In the genomic region with DNA sequence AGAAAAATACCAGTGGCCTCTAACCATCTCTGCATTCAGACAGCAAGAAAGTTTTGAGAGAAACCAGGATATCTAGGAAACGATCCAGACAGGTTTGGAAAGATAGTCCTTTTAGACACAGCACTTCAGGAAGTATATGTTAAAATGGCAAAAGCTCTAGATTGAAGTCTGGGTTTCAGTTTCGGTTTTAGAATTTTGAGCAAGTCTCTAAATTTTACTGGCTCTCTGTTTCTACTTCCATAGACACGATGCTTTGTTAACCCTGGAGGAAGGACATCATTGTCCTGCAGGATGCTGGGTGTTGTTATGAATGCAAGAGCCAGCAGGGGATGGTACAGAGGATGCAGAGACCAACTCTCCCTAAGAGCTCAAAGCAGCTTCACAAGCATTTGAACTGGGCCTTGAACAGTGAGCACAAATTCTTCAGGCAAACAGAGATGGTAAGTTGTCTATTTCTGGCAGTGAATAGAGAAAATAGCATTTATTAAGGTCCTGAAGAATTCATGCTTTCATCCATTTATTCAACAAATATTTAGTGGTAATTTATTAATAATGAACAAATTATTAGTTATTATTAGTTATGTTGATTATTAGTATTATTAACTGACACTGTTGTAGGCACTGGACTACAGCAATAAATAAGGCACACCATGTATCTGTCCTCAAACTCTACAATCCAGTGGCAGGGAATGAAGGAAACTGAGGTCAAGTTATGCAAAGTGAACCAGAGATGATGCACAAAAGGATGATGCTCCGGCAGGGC, we compare ENCODE assay signal across 11 cellular contexts.
DNase-seq lines count a peak whose midpoint lies in the region; ATAC-seq, FAIRE-seq and TF ChIP-seq lines count a peak whose summit lies in the region.
"Had no signal": no experiment of that assay in that cellular context is flagged by ENCODE, and none has a peak within 500 bp of the region (broad histone marks: within the 10 kb centered on the region; RNA-seq: fewer than 3 reads in every experiment).

No MANE protein-coding gene starts in this region.

- peak overlapping the region; percentile 29; the same call in 1 of the 2 replicates for H3K4me3 Mint-ChIP-seq in HFFc6
- no peak overlapping the region for H3K4me3 Mint-ChIP-seq in WTC11
- H3K4me3 Mint-ChIP-seq: stimulated activated effector memory CD8-positive, alpha-beta T cell treated with anti-CD3 and anti-CD28 coated beads, Interleukin-12 subunit alpha, Interleukin-12 subunit beta, amount 100 ng/mL, for 72 hours had no signal

- H3K79me2 ChIP-seq in HepG2 (ENCODE audit: insufficient read depth, low read length), result no peaks in the 10 kb centered on the region

- BruUV-seq in HepG2 (replicated peaks; lab: Mats Ljungman, UMichigan), result no TSS peak

- TF ChIP-seq CTCF in HFFc6 (IDR thresholded peaks at IDR 0.05) (peak; percentile 44; the same call in 1 of the 2 replicates), WTC11 (IDR thresholded peaks at IDR 0.05) (no peak), HepG2 (CRISPR knock-in tag; IDR thresholded peaks at IDR 0.05) (peak; percentile 25; the same call in 1 of the 2 replicates), tibial artery (IDR thresholded peaks at IDR 0.05) (no peak), GM10266 (IDR thresholded peaks at IDR 0.05; ENCODE audit: control insufficient read depth, insufficient read depth, low read depth, missing control alignments) (no peak)

- TF ChIP-seq POLR2A in HepG2 (IDR thresholded peaks at IDR 0.05; ENCODE audit: insufficient read depth in 1 of 2, low read depth in 2 of 2, low read length in 2 of 2), result no peak

- H3K27me3 ChIP-seq in BLaER1 (no peaks in the 10 kb centered on the region), HepG2 (ENCODE audit: control insufficient read depth in 1 of 2, insufficient read depth in 2 of 2, low read length in 2 of 2) (no peaks in the 10 kb centered on the region; a peak in 1 of 5 replicates), tibial artery (no peaks in the 10 kb centered on the region)

- ATAC-seq in WTC11, result no peak; the same call in 1 of the 2 replicates
- ATAC-seq in HepG2, result peak; percentile 78
- no peak for ATAC-seq in GM21390 (IDR thresholded peaks at IDR 0.05; ENCODE audit: unreplicated experiment)
- ATAC-seq: stimulated activated effector memory CD8-positive, alpha-beta T cell treated with anti-CD3 and anti-CD28 coated beads, Interleukin-12 subunit alpha, Interleukin-12 subunit beta, amount 100 ng/mL, for 72 hours had no signal

- WGBS in HepG2 (ENCODE audit: low lambda C conversion rate), result 39% methylated on average over 4 of the region's 4 CpGs

- H3K4me1 Mint-ChIP-seq in HFFc6 (ENCODE audit: low read depth) (peaks cover 19% of the 10 kb centered on the region; the same call in 1 of the 2 replicates), WTC11 (peaks cover 42% of the 10 kb centered on the region)

- POLR2A ChIA-PET in WTC11 (lab: Charles Lee) (no interaction called here), HepG2 (lab: Yijun Ruan, JAX) (interaction anchor here (0.6 kb wide), 1 partner anchor 21 kb away, joined by 3 read pairs; no protein-coding TSS in a partner anchor)

- no peak for TF ChIP-seq RAD21 in HepG2 (CRISPR knock-in tag; IDR thresholded peaks at IDR 0.05)

- peak overlapping the region; percentile 21; the same call in 1 of the 2 replicates for H3K4me2 ChIP-seq in BLaER1
- peak overlapping the region; percentile 45 for H3K4me2 ChIP-seq in HepG2 (ENCODE audit: low read depth, low read length)

- no peaks in the 10 kb centered on the region for H3K9me3 ChIP-seq in BLaER1
- no peaks in the 10 kb centered on the region for H3K9me3 ChIP-seq in HepG2 (ENCODE audit: low read length)
- no peaks in the 10 kb centered on the region for H3K9me3 ChIP-seq in tibial artery

- intact Hi-C loops in HepG2 (cut with micrococcal nuclease; ENCODE audit: unreplicated experiment), result loop anchor here (10.0 kb wide), 1 partner anchor 308 kb away; no protein-coding TSS in a partner anchor
- intact Hi-C loops in tibial artery (cut with DNase I; ENCODE audit: low total_unique reads), result no loop called here

- H3K9me3 Mint-ChIP-seq in HFFc6 (no peaks in the 10 kb centered on the region), WTC11 (no peaks in the 10 kb centered on the region)
- H3K9me3 Mint-ChIP-seq: activated naive CD4-positive, alpha-beta T cell treated with anti-CD3 and anti-CD28 coated beads, Interleukin-2, amount 50 U/mL, for 24 hours; stimulated activated effector memory CD8-positive, alpha-beta T cell treated with anti-CD3 and anti-CD28 coated beads, Interleukin-12 subunit alpha, Interleukin-12 subunit beta, amount 100 ng/mL, for 72 hours had no signal

- H3K4me3 ChIP-seq in BLaER1 (no peak overlapping the region), HepG2 (replicated peaks in 1 of 3; ENCODE audit: insufficient read depth in 1 of 3, low read depth in 2 of 3, low read length in 3 of 3) (0 out of 6 replicates have a peak overlapping the region, but pooled peaks of 1 of the 3 experiments have one; percentile 15), tibial artery (no peak overlapping the region)

- H3K36me3 ChIP-seq in BLaER1 (no peaks in the 10 kb centered on the region), HepG2 (replicated peaks in 1 of 2; ENCODE audit: control insufficient read depth in 1 of 2, insufficient read depth in 2 of 2, low read length in 2 of 2) (no peaks in the 10 kb centered on the region), tibial artery (no peaks in the 10 kb centered on the region)

- peak overlapping the region; percentile 56 for H2AFZ ChIP-seq in HepG2 (ENCODE audit: low read length)

- H3K36me3 Mint-ChIP-seq in HFFc6 (ENCODE audit: low read depth) (no peaks in the 10 kb centered on the region), WTC11 (no peaks in the 10 kb centered on the region)
- H3K36me3 Mint-ChIP-seq: activated naive CD4-positive, alpha-beta T cell treated with anti-CD3 and anti-CD28 coated beads, Interleukin-2, amount 50 U/mL, for 24 hours; stimulated activated effector memory CD8-positive, alpha-beta T cell treated with anti-CD3 and anti-CD28 coated beads, Interleukin-12 subunit alpha, Interleukin-12 subunit beta, amount 100 ng/mL, for 72 hours had no signal

- in situ Hi-C loops in HepG2 (cut with HindIII; ENCODE audit: extremely low pct_ligation_motif_present, low pct_unique_long_range_greater_than_20kb), result no loop called here

- H3K27ac Mint-ChIP-seq in HFFc6 (no peak overlapping the region; the same call in 1 of the 2 replicates), WTC11 (no peak overlapping the region)
- H3K27ac Mint-ChIP-seq: activated naive CD4-positive, alpha-beta T cell treated with anti-CD3 and anti-CD28 coated beads, Interleukin-2, amount 50 U/mL, for 24 hours; stimulated activated effector memory CD8-positive, alpha-beta T cell treated with anti-CD3 and anti-CD28 coated beads, Interleukin-12 subunit alpha, Interleukin-12 subunit beta, amount 100 ng/mL, for 72 hours had no signal

- no peak for FAIRE-seq in HepG2 (lab: Jason Lieb, UNC)

- DNase-seq in HFFc6 (no peak), WTC11 (ENCODE audit: low spot score) (no peak), HepG2 (ENCODE audit: low spot score) (no peak), tibial artery (no peak), DMS79 treated with DMSO at 0.1 percent for 48 hours (lab: John Stamatoyannopoulos, UW) (no peak), GM10266 (ENCODE audit: extremely low spot score) (no peak)
- DNase-seq: head of caudate nucleus had no signal

- H3K9ac ChIP-seq in BLaER1, result no peak overlapping the region
- no peak overlapping the region for H3K9ac ChIP-seq in HepG2 (ENCODE audit: insufficient read depth, low read depth, low read length)

- H4K20me1 ChIP-seq in BLaER1, result no peaks in the 10 kb centered on the region
- H4K20me1 ChIP-seq in HepG2 (ENCODE audit: insufficient read depth, low read length), result no peaks in the 10 kb centered on the region

- H3K27ac ChIP-seq in BLaER1, result no peak overlapping the region
- no peak overlapping the region for H3K27ac ChIP-seq in HepG2 (ENCODE audit: extremely low read length, insufficient read depth, low read length)
- H3K27ac ChIP-seq in tibial artery, result no peak overlapping the region

- peaks cover 10% of the 10 kb centered on the region for H3K4me1 ChIP-seq in BLaER1
- H3K4me1 ChIP-seq in HepG2 (ENCODE audit: insufficient read depth, low read length), result peaks cover 17% of the 10 kb centered on the region
- H3K4me1 ChIP-seq in tibial artery, result peaks cover 0 to 56% (median 8%) of the 10 kb centered on the region in 4 donors

- H3K27me3 Mint-ChIP-seq in HFFc6 (ENCODE audit: insufficient read depth), result peaks cover 1% of the 10 kb centered on the region
- H3K27me3 Mint-ChIP-seq in WTC11 (ENCODE audit: low read depth), result peaks cover 6% of the 10 kb centered on the region

- TF ChIP-seq EP300 in HepG2 (IDR thresholded peaks at IDR 0.05; ENCODE audit: low read depth in 2 of 2, low read length in 2 of 2), result no peak
- no peak for TF ChIP-seq EP300 in HepG2 (CRISPR knock-in tag; IDR thresholded peaks at IDR 0.05; ENCODE audit: borderline replicate concordance)

- CTCF ChIA-PET in WTC11 (lab: Charles Lee) (no interaction called here), HepG2 (lab: Yijun Ruan, JAX; ENCODE audit: low intra/inter-chr PET ratio, low total read pairs) (no interaction called here)

TF ChIP-seq in WTC11, 78 proteins besides CTCF, POLR2A, EP300 and RAD21:
- TF ChIP-seq GABPB1 (CRISPR knock-in tag; IDR thresholded peaks at IDR 0.05) (no peak), HMGA2 (CRISPR knock-in tag; IDR thresholded peaks at IDR 0.05) (0 out of 2 replicates have a peak, but pooled peaks have one; percentile 18)

TF ChIP-seq in HepG2, 621 proteins besides CTCF, POLR2A, EP300 and RAD21:
- TF ChIP-seq STAG1 (CRISPR knock-in tag; IDR thresholded peaks at IDR 0.05), result peak; percentile 31; the same call in 1 of the 2 replicates
- TF ChIP-seq ZNF775 (CRISPR knock-in tag; IDR thresholded peaks at IDR 0.05; ENCODE audit: borderline replicate concordance), result no peak
- TF ChIP-seq SMC3 (IDR thresholded peaks at IDR 0.05; ENCODE audit: low read length), result peak; percentile 30; the same call in 1 of the 2 replicates
- TF ChIP-seq, protein P1, sequence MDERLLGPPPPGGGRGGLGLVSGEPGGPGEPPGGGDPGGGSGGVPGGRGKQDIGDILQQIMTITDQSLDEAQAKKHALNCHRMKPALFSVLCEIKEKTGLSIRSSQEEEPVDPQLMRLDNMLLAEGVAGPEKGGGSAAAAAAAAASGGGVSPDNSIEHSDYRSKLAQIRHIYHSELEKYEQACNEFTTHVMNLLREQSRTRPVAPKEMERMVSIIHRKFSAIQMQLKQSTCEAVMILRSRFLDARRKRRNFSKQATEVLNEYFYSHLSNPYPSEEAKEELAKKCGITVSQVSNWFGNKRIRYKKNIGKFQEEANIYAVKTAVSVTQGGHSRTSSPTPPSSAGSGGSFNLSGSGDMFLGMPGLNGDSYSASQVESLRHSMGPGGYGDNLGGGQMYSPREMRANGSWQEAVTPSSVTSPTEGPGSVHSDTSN (CRISPR knock-in tag; IDR thresholded peaks at IDR 0.05), result no peak
- no peak for TF ChIP-seq TP53 (CRISPR knock-in tag; conservative IDR thresholded peaks at IDR 0.05)
- TF ChIP-seq ZNF878 (CRISPR knock-in tag; IDR thresholded peaks at IDR 0.05), result no peak

Comparison
In these comparisons a context has a peak if more than half of its experiments do, and no peak if none do; other contexts are left out.
1. CTCF ChIP-seq: peak in HFFc6 (single experiment) and HepG2 (single experiment); none in WTC11 (single experiment), tibial artery (0 of 2) and GM10266 (single experiment).